ENCODE assay signal across 8 cellular contexts in genomic region chr17:48610282-48611211, GRCh38. TPM values are rescaled to one million over a fixed set of nuclear protein-coding genes. Genes with fewer than 3 reads are reported as not detected.
A peak's percentile ranks its signal among the peaks of the same experiment; 100 is the strongest.
DNase-seq lines count a peak whose midpoint lies in the region; ATAC-seq and TF ChIP-seq lines count a peak whose summit lies in the region.

Gene HOXB7, minus strand, starts transcription at chr17:48611017. Its CDS starts 99 bp downstream, at chr17:48610918.

- no peak for TF ChIP-seq CTCF in MCF 10A (IDR thresholded peaks at IDR 0.05; ENCODE audit: unreplicated experiment)
- TF ChIP-seq CTCF in fibroblast of pulmonary artery (IDR thresholded peaks at IDR 0.05; ENCODE audit: low read length, missing control alignments) = no peak
- TF ChIP-seq CTCF in neural progenitor cell (IDR thresholded peaks at IDR 0.05) = no peak

- DNase-seq in T47D (ENCODE audit: low read depth in 1 of 2, low spot score in 1 of 2) (peak; percentile 68 to 82), MCF 10A (ENCODE audit: unreplicated experiment) (no peak), NCI-H2171 (lab: John Stamatoyannopoulos, UW) (peak; percentile 59), fibroblast of pulmonary artery (ENCODE audit: low read depth) (no peak), neural progenitor cell (ENCODE audit: low spot score) (no peak)
- DNase-seq in activated CD8-positive, alpha-beta memory T cell treated with anti-CD3 and anti-CD28 coated beads, Interleukin-2, amount 50 U/mL, for 24 hours (ENCODE audit: extremely low read depth) = peak; percentile 44

- no peak within 1 kb of the TSS for H3K9ac ChIP-seq in neural progenitor cell

- H3K27me3 Mint-ChIP-seq in MCF 10A (ENCODE audit: insufficient read depth, unreplicated experiment) (peaks cover 97% of the 10 kb centered on the region), neural progenitor cell (ENCODE audit: insufficient read depth, low read depth) (peaks cover 92% of the 10 kb centered on the region)

- intact Hi-C loops in MCF 10A (cut with micrococcal nuclease) = no loop called here

- POLR2A ChIA-PET in MCF 10A (lab: Yijun Ruan, JAX) = no interaction called here

- H3K9me3 ChIP-seq in neural progenitor cell (ENCODE audit: low read depth) = no peaks in the 10 kb centered on the region

- H3K36me3 ChIP-seq in neural progenitor cell = no peaks in the 10 kb centered on the region

- no peaks in the 10 kb centered on the region for H3K79me2 ChIP-seq in neural progenitor cell (ENCODE audit: low read depth)

- no peak within 1 kb of the TSS for H3K27ac ChIP-seq in neural progenitor cell

- in situ Hi-C loops in T47D (cut with HindIII; ENCODE audit: low pct_unique_long_range_greater_than_20kb, low sequenced_read_pairs) = no loop called here

- H4K20me1 ChIP-seq in neural progenitor cell (ENCODE audit: low read depth) = peaks cover 94% of the 10 kb centered on the region

- H3K4me3 ChIP-seq in fibroblast of pulmonary artery (replicated peaks; ENCODE audit: low read depth, low read length) (peak within 1 kb of the TSS; percentile 41), neural progenitor cell (peak within 1 kb of the TSS; percentile 3)

- CTCF ChIA-PET in MCF 10A (lab: Yijun Ruan, JAX) = interaction anchor here (0.5 to 1.3 kb wide), 4 partner anchors 12 to 697 kb away, joined by 3 to 5 read pairs (median 3); no protein-coding TSS in a partner anchor

- H3K4me3 Mint-ChIP-seq in MCF 10A (ENCODE audit: unreplicated experiment) (no peak within 1 kb of the TSS), neural progenitor cell (peak within 1 kb of the TSS; percentile 34)

- H3F3A ChIP-seq in neural progenitor cell (ENCODE audit: low read depth) = peaks cover 9% of the 10 kb centered on the region

- H3K4me1 Mint-ChIP-seq in MCF 10A (ENCODE audit: insufficient read depth, unreplicated experiment) (no peaks in the 10 kb centered on the region), neural progenitor cell (peaks cover 11% of the 10 kb centered on the region)

- ATAC-seq in GM19455 (IDR thresholded peaks at IDR 0.05; ENCODE audit: unreplicated experiment) = no peak
- no peak for ATAC-seq in HG03139 (IDR thresholded peaks at IDR 0.05; ENCODE audit: unreplicated experiment)

- H3K9me3 Mint-ChIP-seq in MCF 10A (ENCODE audit: unreplicated experiment) = no peaks in the 10 kb centered on the region
- H3K9me3 Mint-ChIP-seq in neural progenitor cell = peaks cover 3% of the 10 kb centered on the region

- no peaks in the 10 kb centered on the region for H3K4me1 ChIP-seq in neural progenitor cell

- no TSS peak for BruUV-seq in MCF 10A (replicated peaks; lab: Mats Ljungman, UMichigan)

- H3K27ac Mint-ChIP-seq in MCF 10A (ENCODE audit: low read depth, unreplicated experiment) = no peak within 1 kb of the TSS
- H3K27ac Mint-ChIP-seq in neural progenitor cell = no peak within 1 kb of the TSS

- H3K4me2 ChIP-seq in neural progenitor cell = peak within 1 kb of the TSS; percentile 3

- H3K27me3 ChIP-seq in neural progenitor cell = peaks cover 100% of the 10 kb centered on the region

- H3K36me3 Mint-ChIP-seq in MCF 10A (ENCODE audit: insufficient read depth, unreplicated experiment) (no peaks in the 10 kb centered on the region), neural progenitor cell (no peaks in the 10 kb centered on the region)

- no peak within 1 kb of the TSS for H2AFZ ChIP-seq in neural progenitor cell (replicated peaks)

RNA-seq across cellular contexts. Expression of gene HOXB7, which starts in this region (rescaled TPM):
- total RNA-seq in MCF 10A (2022) = not detected in 2 replicates
- total RNA-seq in neural progenitor cell (ENCODE audit: low replicate concordance) = not detected in 2 replicates

Comparison
In these comparisons a context has a peak if more than half of its experiments do, and no peak if none do; other contexts are left out.
1. DNase-seq: peak in T47D (2 of 2), NCI-H2171 (single experiment) and activated CD8-positive, alpha-beta memory T cell treated with anti-CD3 and anti-CD28 coated beads, Interleukin-2, amount 50 U/mL, for 24 hours (single experiment); none in MCF 10A (single experiment), fibroblast of pulmonary artery (single experiment) and neural progenitor cell (single experiment).